Comparison of ENCODE assay signal across 8 cellular contexts in the genomic region with DNA sequence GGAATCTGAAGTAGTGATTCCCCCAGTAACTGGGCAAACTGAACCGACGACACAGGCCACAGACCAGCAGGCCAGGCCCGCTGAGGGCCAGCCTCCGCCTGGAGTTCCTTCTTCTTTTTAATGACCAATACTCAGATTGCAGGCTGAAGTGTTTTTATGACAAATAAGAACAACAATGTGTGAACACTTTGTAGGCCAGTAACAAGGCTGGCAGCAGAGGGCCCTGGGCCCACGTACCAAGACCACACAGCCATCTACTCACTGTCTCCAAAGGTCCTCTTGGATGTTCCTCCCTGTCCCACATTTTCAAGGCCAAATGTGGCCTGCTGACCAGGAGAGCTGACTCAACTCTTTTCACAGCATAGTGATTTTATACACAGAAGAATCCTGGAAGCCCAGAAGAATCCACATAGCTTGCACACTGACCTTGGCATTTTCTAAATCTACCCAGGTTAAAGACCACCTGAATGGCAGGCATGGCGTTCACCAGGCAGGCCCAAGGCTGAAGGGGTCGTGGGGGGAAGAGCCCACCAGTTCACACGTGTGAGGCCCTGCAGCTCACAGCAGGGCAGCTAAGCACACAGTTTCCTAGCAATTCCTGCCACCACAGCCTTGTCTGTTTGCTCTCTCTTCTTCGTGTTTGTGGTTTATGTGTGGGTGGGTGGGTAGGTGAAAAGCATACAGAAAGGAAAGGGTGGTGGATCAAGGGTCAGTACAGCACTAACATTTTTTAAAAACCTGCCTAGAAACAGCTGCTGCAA. TPM values are rescaled to one million over a fixed set of nuclear protein-coding genes. Genes with fewer than 3 reads are reported as not detected.
DNase-seq lines count a peak whose midpoint lies in the region; ATAC-seq and TF ChIP-seq lines count a peak whose summit lies in the region.

No MANE protein-coding gene starts in this region.

- no peaks in the 10 kb centered on the region for H3K36me3 Mint-ChIP-seq in effector memory CD8-positive, alpha-beta T cell (ENCODE audit: insufficient read depth)

- peaks cover 7 to 26% of the 10 kb centered on the region in 2 donors for H3K4me1 Mint-ChIP-seq in effector memory CD8-positive, alpha-beta T cell (ENCODE audit: low read depth in 2 of 2)

- no peak for DNase-seq in effector memory CD8-positive, alpha-beta T cell
- peak; percentile 58 for DNase-seq in renal cortical epithelial cell (ENCODE audit: low read depth)
- no peak for DNase-seq in omental fat pad (ENCODE audit: low spot score)
- DNase-seq in stimulated activated CD4-positive, alpha-beta T cell treated with anti-CD3 and anti-CD28 coated beads, Interleukin-2, amount 100 ng/mL, for 48 hours, result no peak
- DNase-seq in OCI-M2 (lab: John Stamatoyannopoulos, UW; ENCODE audit: unreplicated experiment), result no peak

- ATAC-seq in GM19351 (IDR thresholded peaks at IDR 0.05; ENCODE audit: unreplicated experiment) (peak; percentile 36), HG03469 (IDR thresholded peaks at IDR 0.05; ENCODE audit: unreplicated experiment) (peak; percentile 23), HG03571 (IDR thresholded peaks at IDR 0.05; ENCODE audit: unreplicated experiment) (no peak), omental fat pad (ENCODE audit: low FRiP score) (no peak)
- ATAC-seq in effector memory CD8-positive, alpha-beta T cell (replicated peaks), result no peak

- peak overlapping the region; percentile 1 to 11 for H3K27ac Mint-ChIP-seq in effector memory CD8-positive, alpha-beta T cell

- TF ChIP-seq CTCF in omental fat pad (IDR thresholded peaks at IDR 0.05), result no peak

- H3K4me3 Mint-ChIP-seq in effector memory CD8-positive, alpha-beta T cell, result peak overlapping the region in 1 of 2 donors; percentile 43

- no peaks in the 10 kb centered on the region for H3K9me3 Mint-ChIP-seq in effector memory CD8-positive, alpha-beta T cell

- peaks cover 0 to 2% of the 10 kb centered on the region in 2 donors for H3K27me3 Mint-ChIP-seq in effector memory CD8-positive, alpha-beta T cell

RNA-seq across cellular contexts. Expression of a gene that starts 13.3 kb away (rescaled TPM):
- total RNA-seq in renal cortical epithelial cell (15.6 and 17.5 TPM in 2 replicates), omental fat pad (10 to 100 TPM in 3 of 4 donors, 1 to 10 TPM in 1; 8.5 to 30.1 (median 20.9) TPM)

Comparison
In these comparisons a context has a peak if more than half of its experiments do, and no peak if none do; other contexts are left out.
1. ATAC-seq: peak in GM19351 (single experiment) and HG03469 (single experiment); none in effector memory CD8-positive, alpha-beta T cell (single experiment), HG03571 (single experiment) and omental fat pad (single experiment).